Comparison of ENCODE assay signal across 19 cellular contexts in the genomic region with DNA sequence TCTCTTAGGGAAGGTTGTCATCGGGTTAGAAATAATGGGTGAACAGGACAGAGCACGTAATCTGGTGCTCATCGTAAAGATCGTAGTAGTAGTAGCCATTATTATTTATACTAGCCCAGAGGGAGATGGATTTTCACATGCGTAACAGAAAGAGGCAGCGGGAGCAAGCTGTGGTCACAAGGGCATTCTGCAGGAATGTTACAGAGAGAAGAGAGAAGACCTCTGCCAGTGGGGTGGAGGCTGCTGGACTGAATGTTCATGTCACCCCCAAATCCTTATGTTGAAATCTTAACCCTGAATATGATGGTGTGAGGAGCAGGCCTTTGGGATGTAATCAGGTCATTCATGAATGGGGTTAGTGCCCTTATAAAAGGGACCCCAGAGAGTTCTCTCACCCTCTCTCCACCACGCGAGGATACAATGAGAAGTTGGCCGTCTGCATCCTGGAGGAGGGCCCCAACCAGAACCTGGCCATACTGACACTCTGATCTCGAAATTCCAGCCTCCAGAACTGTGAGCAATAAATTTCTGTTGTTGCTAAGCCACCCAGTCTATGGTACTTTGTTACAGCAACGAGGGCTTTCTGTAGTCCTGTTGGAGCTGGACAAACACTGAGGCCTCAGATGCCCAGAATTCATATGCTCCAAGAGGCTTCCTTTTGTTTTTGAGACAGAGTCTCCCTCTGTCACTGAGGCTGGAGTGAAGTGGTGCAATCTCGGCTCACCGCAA.
"Had no signal": no experiment of that assay in that cellular context is flagged by ENCODE, and none has a peak within 500 bp of the region (broad histone marks: within the 10 kb centered on the region; RNA-seq: fewer than 3 reads in every experiment).

No MANE protein-coding gene starts in this region.

- H3K27me3 Mint-ChIP-seq: natural killer cell treated with Interleukin-12 subunit alpha and Interleukin-12 subunit beta and Interleukin-15 and Interleukin-18, amount 100 ng/mL, for 72 hours had no signal

- H3K36me3 Mint-ChIP-seq: mesothelial cell of epicardium; natural killer cell treated with Interleukin-12 subunit alpha and Interleukin-12 subunit beta and Interleukin-15 and Interleukin-18, amount 100 ng/mL, for 72 hours had no signal

- H3K27ac Mint-ChIP-seq: endodermal cell; mesothelial cell of epicardium; natural killer cell treated with Interleukin-12 subunit alpha and Interleukin-12 subunit beta and Interleukin-15 and Interleukin-18, amount 100 ng/mL, for 72 hours had no signal

- H3K79me2 ChIP-seq: parathyroid adenoma had no signal

- H3K4me3 ChIP-seq: coronary artery, heart left ventricle, psoas muscle, right lobe of liver, stomach, thoracic aorta, transverse colon had no signal

- H3K4me1 ChIP-seq: parathyroid adenoma had no signal

- H2AFZ ChIP-seq: parathyroid adenoma had no signal

- H3K4me3 Mint-ChIP-seq: endodermal cell; mesothelial cell of epicardium; natural killer cell treated with Interleukin-12 subunit alpha and Interleukin-12 subunit beta and Interleukin-15 and Interleukin-18, amount 100 ng/mL, for 72 hours had no signal

- H3K27ac ChIP-seq: coronary artery, heart left ventricle, parathyroid adenoma, psoas muscle, right lobe of liver, stomach, transverse colon had no signal

- H3K9me3 Mint-ChIP-seq: endodermal cell; mesothelial cell of epicardium; natural killer cell treated with Interleukin-12 subunit alpha and Interleukin-12 subunit beta and Interleukin-15 and Interleukin-18, amount 100 ng/mL, for 72 hours had no signal

- H3K36me3 ChIP-seq: heart left ventricle, right lobe of liver, stomach, thoracic aorta, transverse colon had no signal

- H3K9me3 ChIP-seq: heart left ventricle, psoas muscle, right lobe of liver, stomach, thoracic aorta, transverse colon had no signal

- DNase-seq: effector CD4-positive, alpha-beta T cell; endodermal cell; erythroblast; foreskin melanocyte; heart left ventricle; hippocampal formation; psoas muscle; retina; right lobe of liver; stimulated activated CD4-positive, alpha-beta T cell treated with anti-CD3 and anti-CD28 coated beads, Interleukin-12 subunit alpha, Interleukin-12 subunit beta, amount 100 ng/mL, for 4 hours; stimulated activated naive CD4-positive, alpha-beta T cell; stomach; substantia nigra; transverse colon had no signal

- ATAC-seq: heart left ventricle; natural killer cell treated with Interleukin-12 subunit alpha and Interleukin-12 subunit beta and Interleukin-15 and Interleukin-18, amount 100 ng/mL, for 72 hours; psoas muscle; right lobe of liver had no signal

- H3K27me3 ChIP-seq: heart left ventricle, right lobe of liver, stomach, transverse colon had no signal

- H3K4me1 Mint-ChIP-seq: endodermal cell had no signal

- H3K9ac ChIP-seq: parathyroid adenoma had no signal
